In genomic region chr17:32487460-32488176, GRCh38 we compare ENCODE assay signal across 8 cellular contexts. TPM values are rescaled to one million over a fixed set of nuclear protein-coding genes. Genes with fewer than 3 reads are reported as not detected.
DNase-seq lines count a peak whose midpoint lies in the region; ATAC-seq, FAIRE-seq and TF ChIP-seq lines count a peak whose summit lies in the region.

No MANE protein-coding gene starts in this region.

- TF ChIP-seq RAD21 in A549 (conservative IDR thresholded peaks at IDR 0.05 in 1 of 2, IDR thresholded peaks at IDR 0.05 in 1 of 2): no peak

- H3K4ac ChIP-seq in mesenchymal stem cell (ENCODE audit: low read depth in 1 of 2, low read length in 2 of 2): no peak overlapping the region

- TF ChIP-seq POLR2A in A549 (IDR thresholded peaks at IDR 0.05; ENCODE audit: low read length) (no peak), GM12892 (IDR thresholded peaks at IDR 0.05; ENCODE audit: low read depth, low read length) (peak; percentile 46), upper lobe of left lung (IDR thresholded peaks at IDR 0.05) (no peak), H54 (IDR thresholded peaks at IDR 0.05; ENCODE audit: low read depth, low read length) (no peak)

- peaks cover 5% of the 10 kb centered on the region; the same call in 1 of the 2 replicates for H3K79me2 ChIP-seq in PC-3 (ENCODE audit: low read length)

- ATAC-seq in A549 (peak; percentile 4 to 7; a peak in 5 of 6 replicates), PC-3 (peak; percentile 5), upper lobe of left lung (ENCODE audit: low FRiP score in 2 of 2) (no peak)

- no peak overlapping the region for H2AK5ac ChIP-seq in mesenchymal stem cell (ENCODE audit: low read length, severe bottlenecking)

- no peaks in the 10 kb centered on the region for H4K20me1 ChIP-seq in PC-3 (ENCODE audit: low read length)

- H3K9me3 ChIP-seq in A549 (no peaks in the 10 kb centered on the region), PC-3 (ENCODE audit: low read length) (no peaks in the 10 kb centered on the region), mesenchymal stem cell (ENCODE audit: control insufficient read depth, low read length) (no peaks in the 10 kb centered on the region), upper lobe of left lung (no peaks in the 10 kb centered on the region)

- peaks cover 7% of the 10 kb centered on the region for H3F3A ChIP-seq in PC-3 (ENCODE audit: low read length, unreplicated experiment)

- peak overlapping the region in 1 of 2 experiments; percentile 89 for H3K14ac ChIP-seq in mesenchymal stem cell (ENCODE audit: low read length in 2 of 2)

- H3K23ac ChIP-seq in mesenchymal stem cell (ENCODE audit: low read length in 2 of 2): peak overlapping the region in 1 of 2 experiments; percentile 37

- DNase-seq in A549 (ENCODE audit: low read depth in 1 of 2, low spot score in 1 of 2): peak in 1 of 2 experiments; percentile 31
- DNase-seq in GM12892 (ENCODE audit: insufficient read length): no peak
- no peak for DNase-seq in PC-3
- DNase-seq in bronchial epithelial cell (ENCODE audit: low read depth): peak; percentile 8
- DNase-seq in mesenchymal stem cell: no peak
- DNase-seq in upper lobe of left lung: peak in 1 of 2 donors; percentile 77
- no peak for DNase-seq in H54 (ENCODE audit: insufficient read length, low spot score)
- no peak for DNase-seq in MV-4-11 (lab: John Stamatoyannopoulos, UW)

- TF ChIP-seq CTCF in A549 (IDR thresholded peaks at IDR 0.05): no peak
- no peak for TF ChIP-seq CTCF in PC-3 (conservative IDR thresholded peaks at IDR 0.05; ENCODE audit: low read depth, low read length)
- TF ChIP-seq CTCF in bronchial epithelial cell (IDR thresholded peaks at IDR 0.05; ENCODE audit: insufficient read depth, low read length, severe bottlenecking): peak; percentile 18
- no peak for TF ChIP-seq CTCF in upper lobe of left lung (IDR thresholded peaks at IDR 0.05)

- H2BK5ac ChIP-seq in mesenchymal stem cell (ENCODE audit: low read depth, low read length, poor library complexity, severe bottlenecking): no peak overlapping the region

- H3K4me1 ChIP-seq in A549 (peaks cover 6% of the 10 kb centered on the region; the same call in 1 of the 3 replicates), PC-3 (ENCODE audit: insufficient read depth, low read length) (peaks cover 4% of the 10 kb centered on the region; the same call in 1 of the 2 replicates), mesenchymal stem cell (ENCODE audit: control insufficient read depth, insufficient read depth, low read depth, low read length) (peaks cover 30% of the 10 kb centered on the region), upper lobe of left lung (peaks cover 16 to 29% (median 19%) of the 10 kb centered on the region in 4 donors)

- FAIRE-seq in A549 (lab: Jason Lieb, UNC): no peak
- peak; percentile 89 for FAIRE-seq in GM12892 (lab: Jason Lieb, UNC)
- FAIRE-seq in bronchial epithelial cell (lab: Jason Lieb, UNC): no peak
- no peak for FAIRE-seq in H54 (lab: Jason Lieb, UNC)

- H4K8ac ChIP-seq in mesenchymal stem cell (ENCODE audit: low read length): no peak overlapping the region

- peak overlapping the region in 1 of 2 experiments; percentile 64 for H3K18ac ChIP-seq in mesenchymal stem cell (ENCODE audit: low read depth in 1 of 2, low read length in 2 of 2)

- H2AFZ ChIP-seq in PC-3 (ENCODE audit: low read length): peak overlapping the region; percentile 48; the same call in 1 of the 2 replicates
- H2AFZ ChIP-seq in mesenchymal stem cell (ENCODE audit: low read depth, low read length): no peak overlapping the region

- peak overlapping the region; percentile 64 for H2BK120ac ChIP-seq in mesenchymal stem cell (ENCODE audit: low read depth, low read length)

- 61% methylated on average over 42 of the region's 59 CpGs for WGBS in A549 (ENCODE audit: missing lambda C conversion rate)
- 37% methylated on average over 56 of the region's 59 CpGs for WGBS in mesenchymal stem cell
- 26 to 82% methylated on average over 20 to 33 of the region's 59 CpGs for WGBS in upper lobe of left lung, 2 donors

- no peaks in the 10 kb centered on the region for H3K36me3 ChIP-seq in PC-3 (ENCODE audit: low read depth, low read length)
- peaks cover 12% of the 10 kb centered on the region for H3K36me3 ChIP-seq in bronchial epithelial cell (ENCODE audit: control insufficient read depth, insufficient read depth, low read length)
- H3K36me3 ChIP-seq in mesenchymal stem cell (ENCODE audit: control insufficient read depth in 1 of 2, insufficient read depth in 2 of 2, low read depth in 1 of 2, low read length in 2 of 2): peaks cover 7 to 31% of the 10 kb centered on the region in 2 experiments
- peaks cover 0 to 3% (median 0%) of the 10 kb centered on the region in 4 donors for H3K36me3 ChIP-seq in upper lobe of left lung

- H3K4me2 ChIP-seq in A549 (peak overlapping the region; percentile 93), PC-3 (ENCODE audit: low read length) (peak overlapping the region; percentile 90), mesenchymal stem cell (ENCODE audit: low read length, poor library complexity, severe bottlenecking) (peak overlapping the region; percentile 98)

- peak overlapping the region; percentile 38 for H2BK15ac ChIP-seq in mesenchymal stem cell (ENCODE audit: low read depth, poor library complexity, severe bottlenecking)

- H3K27me3 ChIP-seq in PC-3 (ENCODE audit: low read length): no peaks in the 10 kb centered on the region
- no peaks in the 10 kb centered on the region for H3K27me3 ChIP-seq in bronchial epithelial cell (ENCODE audit: control insufficient read depth, insufficient read depth, low read length)
- no peaks in the 10 kb centered on the region for H3K27me3 ChIP-seq in mesenchymal stem cell (ENCODE audit: control insufficient read depth in 1 of 2, insufficient read depth in 1 of 2, low read length in 2 of 2)
- no peaks in the 10 kb centered on the region for H3K27me3 ChIP-seq in upper lobe of left lung

- no peak overlapping the region for H3K9ac ChIP-seq in PC-3 (ENCODE audit: low read length)
- H3K9ac ChIP-seq in mesenchymal stem cell (ENCODE audit: low read length): peak overlapping the region; percentile 58

- H3K27ac ChIP-seq in A549 (peak overlapping the region; percentile 86 to 92), PC-3 (ENCODE audit: low read length) (no peak overlapping the region), mesenchymal stem cell (ENCODE audit: low read length, poor library complexity, severe bottlenecking) (no peak overlapping the region), upper lobe of left lung (peak overlapping the region in 1 of 4 donors; percentile 47)

- POLR2A ChIA-PET in A549 (lab: Yijun Ruan, JAX) (interaction anchor here (0.6 to 1.3 kb wide), 2 partner anchors 268 to 434 kb away, joined by 3 to 5 read pairs; no protein-coding TSS in a partner anchor), PC-3 (lab: Charles Lee; ENCODE audit: unreplicated experiment) (no interaction called here)

- H3K4me3 ChIP-seq in A549: peak overlapping the region; percentile 94
- H3K4me3 ChIP-seq in PC-3 (ENCODE audit: low read length): peak overlapping the region; percentile 70
- H3K4me3 ChIP-seq in bronchial epithelial cell (ENCODE audit: low read depth, low read length): peak overlapping the region; percentile 44
- H3K4me3 ChIP-seq in mesenchymal stem cell (ENCODE audit: insufficient read depth in 1 of 2, low read depth in 1 of 2, low read length in 2 of 2): peak overlapping the region; percentile 73 to 84
- peak overlapping the region; percentile 55 to 88 (median 72) for H3K4me3 ChIP-seq in upper lobe of left lung

- TF ChIP-seq EP300 in A549 (IDR thresholded peaks at IDR 0.05): no peak
- TF ChIP-seq EP300 in upper lobe of left lung (IDR thresholded peaks at IDR 0.05): no peak

- no TSS peak for BruUV-seq in PC-3 (replicated peaks; lab: Mats Ljungman, UMichigan)

- no peak overlapping the region for H2BK12ac ChIP-seq in mesenchymal stem cell (ENCODE audit: low read length in 2 of 2)

- CTCF ChIA-PET in A549 (lab: Yijun Ruan, JAX) (interaction anchor here (1.0 to 23.7 kb wide), 7 partner anchors 8 to 267 kb away, joined by 3 to 298 read pairs (median 5); partner anchors contain the start of gene PSMD11), PC-3 (lab: Charles Lee) (interaction anchor here (0.6 kb wide), 1 partner anchor 36 kb away, joined by 7 read pairs; no protein-coding TSS in a partner anchor)

- no peaks in the 10 kb centered on the region for H3K9me2 ChIP-seq in PC-3 (replicated peaks; ENCODE audit: low read length)

- intact Hi-C loops in PC-3 (cut with micrococcal nuclease): loop anchor here (10.0 kb wide), 1 partner anchor 117 kb away; no protein-coding TSS in a partner anchor

- H4K91ac ChIP-seq in mesenchymal stem cell (ENCODE audit: low read length): no peak overlapping the region

- peaks cover 23% of the 10 kb centered on the region for H3K79me1 ChIP-seq in mesenchymal stem cell (replicated peaks; ENCODE audit: low read length, poor library complexity, severe bottlenecking)

TF ChIP-seq in A549, 52 proteins besides CTCF, POLR2A, EP300 and RAD21 (continues in another document):
- TF ChIP-seq, protein P1, sequence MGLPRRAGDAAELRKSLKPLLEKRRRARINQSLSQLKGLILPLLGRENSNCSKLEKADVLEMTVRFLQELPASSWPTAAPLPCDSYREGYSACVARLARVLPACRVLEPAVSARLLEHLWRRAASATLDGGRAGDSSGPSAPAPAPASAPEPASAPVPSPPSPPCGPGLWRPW (IDR thresholded peaks at IDR 0.05): no peak
- TF ChIP-seq HDAC2 (IDR thresholded peaks at IDR 0.05): no peak
- TF ChIP-seq JUN (IDR thresholded peaks at IDR 0.05): no peak
- TF ChIP-seq RFX5 (IDR thresholded peaks at IDR 0.05): no peak
- no peak for TF ChIP-seq SREBF2 (IDR thresholded peaks at IDR 0.05)

RNA-seq across cellular contexts. Expression of gene CDK5R1, which starts 0.8 kb away (rescaled TPM):
- polyA plus RNA-seq in A549 (2011; rRNA removed): 0.93 and 1.1 TPM in 2 replicates
- polyA plus RNA-seq in A549 (2012; cell fraction: cytosol; rRNA removed): 1.2 and 1.8 TPM in 2 replicates
- 2.8 and 3.2 TPM in 2 replicates for polyA plus RNA-seq in A549 (2012; cell fraction: nucleus; rRNA removed)
- 2.4 to 3.0 TPM (median 2.8 TPM) in 3 replicates for polyA plus RNA-seq in A549 (2017; fragmentation: RNase III; extraction: RNeasy Plus Mini Kit Qiagen cat#74134 plus additional on column Dnase treatment)
- 0.62 and 0.88 TPM in 2 replicates for polyA minus RNA-seq in A549 (2011; rRNA and poly(A)+ RNA removed)
- polyA plus RNA-seq in GM12892 (2012; ENCODE audit: missing spikeins): 26.1 TPM
- 1.7 and 3.0 TPM in 2 replicates for total RNA-seq in PC-3 (2014; rRNA removed)
- 2.9 and 5.5 TPM in 2 replicates for total RNA-seq in bronchial epithelial cell
- polyA plus RNA-seq in mesenchymal stem cell (2013, experiment 1 of 2): 0.81 TPM
- 0.99 TPM for polyA plus RNA-seq in mesenchymal stem cell (2013, experiment 2 of 2)
- 1 to 10 TPM in 4 of 6 donors, under 1 TPM in 2; 0.76 to 3.1 (median 1.5) TPM for total RNA-seq in upper lobe of left lung

RNA-seq across cellular contexts. Expression of gene PSMD11, which starts 43.3 kb away (rescaled TPM):
- polyA plus RNA-seq in A549 (2011; rRNA removed) (228 and 235 TPM in 2 replicates), A549 (2017; fragmentation: RNase III; extraction: RNeasy Plus Mini Kit Qiagen cat#74134 plus additional on column Dnase treatment) (186 to 195 TPM (median 194 TPM) in 3 replicates)
- polyA plus RNA-seq in A549 (2012; cell fraction: cytosol; rRNA removed): 127 and 157 TPM in 2 replicates
- 74.8 and 102 TPM in 2 replicates for polyA plus RNA-seq in A549 (2012; cell fraction: nucleus; rRNA removed)
- 234 and 271 TPM in 2 replicates for polyA minus RNA-seq in A549 (2011; rRNA and poly(A)+ RNA removed)
- 93.5 TPM for polyA plus RNA-seq in GM12892 (2012; ENCODE audit: missing spikeins)
- total RNA-seq in PC-3 (2014; rRNA removed) (160 and 163 TPM in 2 replicates), bronchial epithelial cell (74.2 and 98.2 TPM in 2 replicates), upper lobe of left lung (10 to 100 TPM; 42.4 to 71.4 (median 62.8) TPM)
- 93.6 TPM for polyA plus RNA-seq in mesenchymal stem cell (2013, experiment 1 of 2)
- 101 TPM for polyA plus RNA-seq in mesenchymal stem cell (2013, experiment 2 of 2)

Comparison
In these comparisons a context has a peak if more than half of its experiments do, and no peak if none do; other contexts are left out.
1. ATAC-seq: peak in A549 (2 of 2) and PC-3 (single experiment); none in upper lobe of left lung (0 of 2).
2. H3K27ac ChIP-seq: peak in A549 (2 of 2); none in PC-3 (single experiment) and mesenchymal stem cell (single experiment).
3. H3K4me3 ChIP-seq: peak in every context shown above with its lines; median percentile 94 in A549; 78 in mesenchymal stem cell; 72 in upper lobe of left lung; 70 in PC-3; 44 in bronchial epithelial cell.
4. Peak in every context shown above with its lines, with median percentiles within 50 percentile points of each other: H3K4me2 ChIP-seq.